8 cellular contexts compared by ENCODE assay signal in the genomic region with DNA sequence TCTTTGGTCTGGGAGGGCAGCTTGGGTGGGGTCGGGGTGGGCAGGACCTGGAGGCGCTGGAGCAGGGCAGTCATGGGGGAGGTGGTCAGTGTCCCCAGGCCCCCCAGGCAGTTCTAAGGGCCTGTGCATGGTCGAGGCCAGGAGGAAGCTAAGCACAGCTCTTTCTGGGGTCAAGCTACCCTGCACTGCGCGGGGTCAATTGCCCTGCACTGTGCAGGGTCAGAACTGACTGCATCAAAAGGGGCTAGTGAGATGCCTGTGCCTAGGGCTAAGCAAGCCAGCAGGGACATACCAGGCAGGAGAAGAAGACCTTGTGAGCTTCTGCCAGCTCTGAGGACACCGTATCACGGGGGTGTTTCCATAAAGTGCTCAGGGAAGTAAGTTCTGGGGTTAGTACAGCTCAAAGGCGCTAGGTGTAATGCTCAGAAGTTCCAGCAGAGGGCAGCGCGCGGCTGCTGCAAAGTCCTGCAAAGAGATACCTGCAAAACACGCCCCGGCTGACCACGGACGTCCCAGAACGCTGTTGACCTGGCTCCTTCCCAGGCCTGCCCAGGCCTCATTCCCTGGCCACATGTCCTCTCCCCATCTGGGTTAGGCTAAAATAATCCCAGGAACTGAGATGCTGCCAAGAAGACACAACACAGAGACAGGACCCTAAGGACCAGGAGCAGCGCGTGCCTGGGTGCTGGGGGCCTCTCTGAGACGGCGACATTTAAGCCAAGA. TPM values are rescaled to one million over a fixed set of nuclear protein-coding genes. Genes with fewer than 3 reads are reported as not detected.
DNase-seq lines count a peak whose midpoint lies in the region; ATAC-seq and TF ChIP-seq lines count a peak whose summit lies in the region.

No MANE protein-coding gene starts in this region.

- DNase-seq in Calu3 = peak; percentile 84
- peak; percentile 28 for DNase-seq in NCI-H1048 (lab: John Stamatoyannopoulos, UW)
- peak; percentile 91 for DNase-seq in WERI-Rb-1
- peak; percentile 26 for DNase-seq in brain pericyte (ENCODE audit: low read depth, low spot score)
- peak; percentile 69 for DNase-seq in iris pigment epithelial cell (ENCODE audit: low read depth)
- DNase-seq in stimulated activated CD4-positive, alpha-beta T cell treated with anti-CD3 and anti-CD28 coated beads, Interleukin-15, amount 100 ng/mL, for 1 hour (ENCODE audit: low read depth in 1 of 2, low spot score in 1 of 2) = peak; percentile 59 to 67
- DNase-seq in DMS153 treated with DMSO at 0.1 percent for 48 hours (lab: John Stamatoyannopoulos, UW; ENCODE audit: unreplicated experiment) = no peak

- no peak overlapping the region for H3K4me3 ChIP-seq in WERI-Rb-1 (ENCODE audit: low read depth, low read length)

- H3K4me3 Mint-ChIP-seq in Calu3 (ENCODE audit: low read depth, unreplicated experiment) = no peak overlapping the region

- no peaks in the 10 kb centered on the region for H3K9me3 Mint-ChIP-seq in Calu3 (ENCODE audit: low read depth, unreplicated experiment)

- no peak overlapping the region for H3K27ac Mint-ChIP-seq in Calu3 (ENCODE audit: unreplicated experiment)

- CTCF ChIA-PET in Calu3 (lab: Charles Lee) = interaction anchor here (0.5 to 1.8 kb wide), 18 partner anchors 11 to 556 kb away, joined by 3 to 18 read pairs (median 5); no protein-coding TSS in a partner anchor

- no peaks in the 10 kb centered on the region for H3K9me3 ChIP-seq in WERI-Rb-1 (ENCODE audit: severe bottlenecking)

- H3K27me3 Mint-ChIP-seq in Calu3 (ENCODE audit: unreplicated experiment) = peaks cover 42% of the 10 kb centered on the region

- no peaks in the 10 kb centered on the region for H3K4me1 Mint-ChIP-seq in Calu3 (ENCODE audit: low read depth, unreplicated experiment)

- ATAC-seq in GM21786 (IDR thresholded peaks at IDR 0.05; ENCODE audit: unreplicated experiment) = peak; percentile 44

- no TSS peak for BruUV-seq in Calu3 (replicated peaks; lab: Mats Ljungman, UMichigan)

- H3K36me3 Mint-ChIP-seq in Calu3 (ENCODE audit: insufficient read depth, unreplicated experiment) = no peaks in the 10 kb centered on the region

- intact Hi-C loops in Calu3 (cut with micrococcal nuclease; ENCODE audit: unreplicated experiment) = loop anchor here (2.0 to 10.0 kb wide), 2 partner anchors 193 to 361 kb away; no protein-coding TSS in a partner anchor

- H3K27ac ChIP-seq in WERI-Rb-1 = peak overlapping the region; percentile 23

- no peaks in the 10 kb centered on the region; the same call in 1 of the 2 replicates for H3K36me3 ChIP-seq in WERI-Rb-1

- TF ChIP-seq CTCF in Calu3 (IDR thresholded peaks at IDR 0.05; ENCODE audit: unreplicated experiment) = peak; percentile 89
- peak; percentile 95 for TF ChIP-seq CTCF in WERI-Rb-1 (IDR thresholded peaks at IDR 0.05; ENCODE audit: low read depth, low read length)

- no peaks in the 10 kb centered on the region for H3K27me3 ChIP-seq in WERI-Rb-1 (ENCODE audit: insufficient read depth, low read depth, severe bottlenecking)

RNA-seq across cellular contexts. Expression of a gene that starts 18.8 kb away (rescaled TPM):
- 13.3 and 13.6 TPM in 2 replicates for total RNA-seq in Calu3 (2022)
